ENCODE assay signal across 1 cellular context in the genomic region with DNA sequence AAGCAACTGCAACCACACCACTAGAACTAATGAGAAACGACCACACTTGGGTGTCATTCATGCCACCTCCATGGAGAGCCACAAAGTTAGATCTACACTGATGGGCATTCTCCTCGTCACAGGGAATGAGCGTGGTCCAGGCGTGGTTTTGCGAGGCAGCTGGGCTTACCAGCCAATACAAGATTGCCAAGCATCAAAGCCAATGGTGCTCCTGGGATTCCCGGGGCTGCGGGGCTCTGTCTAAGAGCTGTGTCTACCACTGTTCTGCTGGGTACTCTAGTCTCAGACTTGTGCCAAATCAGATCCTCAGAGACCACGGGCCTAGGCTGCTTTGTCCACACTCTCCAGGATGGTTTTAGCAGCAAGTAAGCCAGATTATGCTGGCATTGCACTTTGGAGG.
TF ChIP-seq lines count a peak whose summit lies in the region.

No MANE protein-coding gene starts in this region.

TF ChIP-seq in K562, 482 proteins besides CTCF, POLR2A, EP300 and RAD21:
- TF ChIP-seq HIVEP1 (CRISPR knock-in tag; IDR thresholded peaks at IDR 0.05), result 0 out of 2 replicates have a peak, but pooled peaks have one; percentile 33
- TF ChIP-seq CBFB (CRISPR knock-in tag; IDR thresholded peaks at IDR 0.05), result no peak
- TF ChIP-seq NR2C2 (CRISPR knock-in tag; IDR thresholded peaks at IDR 0.05), result no peak
- peak; percentile 20; the same call in 1 of the 2 replicates for TF ChIP-seq NR2C2 (tag; IDR thresholded peaks at IDR 0.05)
- no peak for TF ChIP-seq HDAC6 (IDR thresholded peaks at IDR 0.05; ENCODE audit: low read depth, low read length)
- TF ChIP-seq, protein P1, sequence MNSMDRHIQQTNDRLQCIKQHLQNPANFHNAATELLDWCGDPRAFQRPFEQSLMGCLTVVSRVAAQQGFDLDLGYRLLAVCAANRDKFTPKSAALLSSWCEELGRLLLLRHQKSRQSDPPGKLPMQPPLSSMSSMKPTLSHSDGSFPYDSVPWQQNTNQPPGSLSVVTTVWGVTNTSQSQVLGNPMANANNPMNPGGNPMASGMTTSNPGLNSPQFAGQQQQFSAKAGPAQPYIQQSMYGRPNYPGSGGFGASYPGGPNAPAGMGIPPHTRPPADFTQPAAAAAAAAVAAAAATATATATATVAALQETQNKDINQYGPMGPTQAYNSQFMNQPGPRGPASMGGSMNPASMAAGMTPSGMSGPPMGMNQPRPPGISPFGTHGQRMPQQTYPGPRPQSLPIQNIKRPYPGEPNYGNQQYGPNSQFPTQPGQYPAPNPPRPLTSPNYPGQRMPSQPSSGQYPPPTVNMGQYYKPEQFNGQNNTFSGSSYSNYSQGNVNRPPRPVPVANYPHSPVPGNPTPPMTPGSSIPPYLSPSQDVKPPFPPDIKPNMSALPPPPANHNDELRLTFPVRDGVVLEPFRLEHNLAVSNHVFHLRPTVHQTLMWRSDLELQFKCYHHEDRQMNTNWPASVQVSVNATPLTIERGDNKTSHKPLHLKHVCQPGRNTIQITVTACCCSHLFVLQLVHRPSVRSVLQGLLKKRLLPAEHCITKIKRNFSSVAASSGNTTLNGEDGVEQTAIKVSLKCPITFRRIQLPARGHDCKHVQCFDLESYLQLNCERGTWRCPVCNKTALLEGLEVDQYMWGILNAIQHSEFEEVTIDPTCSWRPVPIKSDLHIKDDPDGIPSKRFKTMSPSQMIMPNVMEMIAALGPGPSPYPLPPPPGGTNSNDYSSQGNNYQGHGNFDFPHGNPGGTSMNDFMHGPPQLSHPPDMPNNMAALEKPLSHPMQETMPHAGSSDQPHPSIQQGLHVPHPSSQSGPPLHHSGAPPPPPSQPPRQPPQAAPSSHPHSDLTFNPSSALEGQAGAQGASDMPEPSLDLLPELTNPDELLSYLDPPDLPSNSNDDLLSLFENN (IDR thresholded peaks at IDR 0.05; ENCODE audit: low read depth in 2 of 2, low read length in 2 of 2), result no peak
- TF ChIP-seq NR4A1 (CRISPR knock-in tag; IDR thresholded peaks at IDR 0.05), result no peak
- 0 out of 2 replicates have a peak, but pooled peaks have one; percentile 18 for TF ChIP-seq NR4A1 (tag; IDR thresholded peaks at IDR 0.05)
- no peak for TF ChIP-seq IRF2 (CRISPR knock-in tag; IDR thresholded peaks at IDR 0.05)
- no peak for TF ChIP-seq ZNF695 (CRISPR knock-in tag; IDR thresholded peaks at IDR 0.05)
- 0 out of 4 replicates have a peak, but pooled peaks of 1 of the 2 experiments have one; percentile 35 for TF ChIP-seq TEAD1 (CRISPR knock-in tag; IDR thresholded peaks at IDR 0.05)
- no peak for TF ChIP-seq ETS1 (conservative IDR thresholded peaks at IDR 0.05; ENCODE audit: control insufficient read depth, low read depth, low read length)
- peak; percentile 30; the same call in 1 of the 2 replicates for TF ChIP-seq RBFOX2 (IDR thresholded peaks at IDR 0.05; ENCODE audit: low read depth, low read length)
- no peak for TF ChIP-seq AFF4 (CRISPR knock-in tag; IDR thresholded peaks at IDR 0.05)
- TF ChIP-seq ZNF316 (IDR thresholded peaks at IDR 0.05), result peak; percentile 44; the same call in 1 of the 2 replicates
- no peak for TF ChIP-seq SREBF1 (IDR thresholded peaks at IDR 0.05; ENCODE audit: borderline replicate concordance, low read depth, low read length)
